8 cellular contexts compared by ENCODE assay signal in genomic region chr2:100610381-100610831, GRCh38. TPM values are rescaled to one million over a fixed set of nuclear protein-coding genes. Genes with fewer than 3 reads are reported as not detected.
DNase-seq lines count a peak whose midpoint lies in the region; ATAC-seq, FAIRE-seq and TF ChIP-seq lines count a peak whose summit lies in the region.

No MANE protein-coding gene starts in this region.

- DNase-seq in AG09309 (ENCODE audit: low read depth): no peak
- peak; percentile 33 for DNase-seq in GM19239 (ENCODE audit: insufficient read length, low spot score)
- peak; percentile 24 for DNase-seq in NCI-H69 (lab: John Stamatoyannopoulos, UW)
- DNase-seq in activated CD8-positive, alpha-beta T cell treated with anti-CD3 and anti-CD28 coated beads for 36 hours: peak; percentile 87
- peak; percentile 42 to 54 (median 52) for DNase-seq in effector memory CD4-positive, alpha-beta T cell
- peak; percentile 76 for DNase-seq in midbrain (lab: John Stamatoyannopoulos, UW)
- DNase-seq in stimulated activated CD8-positive, alpha-beta memory T cell treated with anti-CD3 and anti-CD28 coated beads, Interleukin-4, amount 100 ng/mL, for 4 hours (ENCODE audit: low read depth in 2 of 2, low spot score in 1 of 2): peak; percentile 44 to 46
- DNase-seq in NCI-H128 (lab: John Stamatoyannopoulos, UW; ENCODE audit: unreplicated experiment): no peak

- H3K4me1 Mint-ChIP-seq in activated CD8-positive, alpha-beta T cell treated with anti-CD3 and anti-CD28 coated beads for 36 hours (ENCODE audit: low read depth): no peaks in the 10 kb centered on the region

- no peak overlapping the region for H3K4me3 Mint-ChIP-seq in activated CD8-positive, alpha-beta T cell treated with anti-CD3 and anti-CD28 coated beads for 36 hours

- CTCF ChIA-PET in activated CD8-positive, alpha-beta T cell treated with anti-CD3 and anti-CD28 coated beads for 36 hours (lab: Charles Lee): interaction anchor here (0.6 to 7.8 kb wide), 44 partner anchors 10 to 642 kb away, joined by 3 to 61 read pairs (median 4); no protein-coding TSS in a partner anchor

- H3K27ac Mint-ChIP-seq in activated CD8-positive, alpha-beta T cell treated with anti-CD3 and anti-CD28 coated beads for 36 hours: no peak overlapping the region

- no peaks in the 10 kb centered on the region for H3K9me3 ChIP-seq in effector memory CD4-positive, alpha-beta T cell (ENCODE audit: control insufficient read depth, low read length)

- POLR2A ChIA-PET in activated CD8-positive, alpha-beta T cell treated with anti-CD3 and anti-CD28 coated beads for 36 hours (lab: Charles Lee): no interaction called here

- TF ChIP-seq CTCF in AG09309 (IDR thresholded peaks at IDR 0.05; ENCODE audit: control insufficient read depth, insufficient read depth, low read depth, low read length, missing control alignments): peak; percentile 78
- peak; percentile 61 for TF ChIP-seq CTCF in activated CD8-positive, alpha-beta T cell treated with anti-CD3 and anti-CD28 coated beads for 36 hours (IDR thresholded peaks at IDR 0.05)

- intact Hi-C loops in activated CD8-positive, alpha-beta T cell treated with anti-CD3 and anti-CD28 coated beads for 36 hours (cut with micrococcal nuclease): loop anchor here (2.0 to 10.0 kb wide), 2 partner anchors 114 to 374 kb away; no protein-coding TSS in a partner anchor

- no peak overlapping the region for H3K27ac ChIP-seq in effector memory CD4-positive, alpha-beta T cell (ENCODE audit: insufficient read depth, low read length, poor library complexity, severe bottlenecking)

- H3K4me3 ChIP-seq in AG09309 (ENCODE audit: control insufficient read depth, low read depth, low read length): no peak overlapping the region
- H3K4me3 ChIP-seq in effector memory CD4-positive, alpha-beta T cell (ENCODE audit: insufficient read depth, low read depth, low read length, poor library complexity, severe bottlenecking): no peak overlapping the region

- no peaks in the 10 kb centered on the region for H3K36me3 ChIP-seq in effector memory CD4-positive, alpha-beta T cell (ENCODE audit: control insufficient read depth, insufficient read depth, low read length)

- no peaks in the 10 kb centered on the region for H3K36me3 Mint-ChIP-seq in activated CD8-positive, alpha-beta T cell treated with anti-CD3 and anti-CD28 coated beads for 36 hours (ENCODE audit: low read depth)

- ATAC-seq in activated CD8-positive, alpha-beta T cell treated with anti-CD3 and anti-CD28 coated beads for 36 hours: peak; percentile 94

- FAIRE-seq in GM19239 (lab: Jason Lieb, UNC): no peak

- no peaks in the 10 kb centered on the region for H3K27me3 Mint-ChIP-seq in activated CD8-positive, alpha-beta T cell treated with anti-CD3 and anti-CD28 coated beads for 36 hours

- H3K4me1 ChIP-seq in effector memory CD4-positive, alpha-beta T cell (ENCODE audit: control insufficient read depth, insufficient read depth, low read length, poor library complexity, severe bottlenecking): no peaks in the 10 kb centered on the region

- no peaks in the 10 kb centered on the region for H3K27me3 ChIP-seq in effector memory CD4-positive, alpha-beta T cell (replicated peaks; ENCODE audit: control insufficient read depth, insufficient read depth, low read length, poor library complexity, severe bottlenecking)

- no peaks in the 10 kb centered on the region for H3K9me3 Mint-ChIP-seq in activated CD8-positive, alpha-beta T cell treated with anti-CD3 and anti-CD28 coated beads for 36 hours

RNA-seq across cellular contexts. Expression of gene PDCL3, which starts 47.6 kb away (rescaled TPM):
- 10 to 100 TPM; 31.9 to 35.7 TPM for total RNA-seq in activated CD8-positive, alpha-beta T cell treated with anti-CD3 and anti-CD28 coated beads for 36 hours

Comparison
In these comparisons a context has a peak if more than half of its experiments do, and no peak if none do; other contexts are left out.
1. DNase-seq: peak in GM19239 (single experiment), NCI-H69 (single experiment), activated CD8-positive, alpha-beta T cell treated with anti-CD3 and anti-CD28 coated beads for 36 hours (single experiment), effector memory CD4-positive, alpha-beta T cell (3 of 3), midbrain (single experiment) and stimulated activated CD8-positive, alpha-beta memory T cell treated with anti-CD3 and anti-CD28 coated beads, Interleukin-4, amount 100 ng/mL, for 4 hours (2 of 2); none in AG09309 (single experiment) and NCI-H128 (single experiment).